ENCODE assay signal across 1 cellular context in the genomic region with DNA sequence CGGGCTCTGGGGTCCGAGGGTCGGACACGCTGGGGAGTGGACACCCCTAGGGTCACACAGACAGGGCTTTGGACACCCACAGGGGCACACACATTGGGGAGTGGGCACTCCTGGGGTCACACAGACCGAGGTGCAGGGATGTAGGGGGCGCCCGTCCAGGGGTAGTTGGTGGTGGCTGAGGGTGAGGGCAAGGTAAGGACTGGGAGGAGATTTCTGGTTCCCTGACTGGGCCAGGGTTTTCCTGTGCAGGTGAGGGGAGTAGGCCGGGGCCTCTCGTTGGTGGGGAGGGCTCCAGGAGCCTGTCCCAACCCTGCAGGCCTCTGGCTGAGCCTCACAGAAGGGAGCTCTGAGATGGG.
TF ChIP-seq lines count a peak whose summit lies in the region.

No MANE protein-coding gene starts in this region.

TF ChIP-seq in SK-N-SH treated with all-trans-retinoic acid at 6 μM for 48 hours, 23 proteins besides CTCF, POLR2A, EP300 and RAD21 (continued from another document):
- TF ChIP-seq, protein P1, sequence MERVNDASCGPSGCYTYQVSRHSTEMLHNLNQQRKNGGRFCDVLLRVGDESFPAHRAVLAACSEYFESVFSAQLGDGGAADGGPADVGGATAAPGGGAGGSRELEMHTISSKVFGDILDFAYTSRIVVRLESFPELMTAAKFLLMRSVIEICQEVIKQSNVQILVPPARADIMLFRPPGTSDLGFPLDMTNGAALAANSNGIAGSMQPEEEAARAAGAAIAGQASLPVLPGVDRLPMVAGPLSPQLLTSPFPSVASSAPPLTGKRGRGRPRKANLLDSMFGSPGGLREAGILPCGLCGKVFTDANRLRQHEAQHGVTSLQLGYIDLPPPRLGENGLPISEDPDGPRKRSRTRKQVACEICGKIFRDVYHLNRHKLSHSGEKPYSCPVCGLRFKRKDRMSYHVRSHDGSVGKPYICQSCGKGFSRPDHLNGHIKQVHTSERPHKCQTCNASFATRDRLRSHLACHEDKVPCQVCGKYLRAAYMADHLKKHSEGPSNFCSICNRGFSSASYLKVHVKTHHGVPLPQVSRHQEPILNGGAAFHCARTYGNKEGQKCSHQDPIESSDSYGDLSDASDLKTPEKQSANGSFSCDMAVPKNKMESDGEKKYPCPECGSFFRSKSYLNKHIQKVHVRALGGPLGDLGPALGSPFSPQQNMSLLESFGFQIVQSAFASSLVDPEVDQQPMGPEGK (CRISPR knock-in tag; IDR thresholded peaks at IDR 0.05; ENCODE audit: borderline replicate concordance): no peak
- no peak for TF ChIP-seq ZFP3 (CRISPR knock-in tag; IDR thresholded peaks at IDR 0.05)
- TF ChIP-seq ZFP30 (CRISPR knock-in tag; IDR thresholded peaks at IDR 0.05): no peak
- no peak for TF ChIP-seq ZNF565 (CRISPR knock-in tag; conservative IDR thresholded peaks at IDR 0.05; ENCODE audit: low read depth)
- no peak for TF ChIP-seq CSDC2 (CRISPR knock-in tag; IDR thresholded peaks at IDR 0.05)
- no peak for TF ChIP-seq TCF4 (CRISPR knock-in tag; IDR thresholded peaks at IDR 0.05; ENCODE audit: borderline replicate concordance)
- TF ChIP-seq, protein P2, sequence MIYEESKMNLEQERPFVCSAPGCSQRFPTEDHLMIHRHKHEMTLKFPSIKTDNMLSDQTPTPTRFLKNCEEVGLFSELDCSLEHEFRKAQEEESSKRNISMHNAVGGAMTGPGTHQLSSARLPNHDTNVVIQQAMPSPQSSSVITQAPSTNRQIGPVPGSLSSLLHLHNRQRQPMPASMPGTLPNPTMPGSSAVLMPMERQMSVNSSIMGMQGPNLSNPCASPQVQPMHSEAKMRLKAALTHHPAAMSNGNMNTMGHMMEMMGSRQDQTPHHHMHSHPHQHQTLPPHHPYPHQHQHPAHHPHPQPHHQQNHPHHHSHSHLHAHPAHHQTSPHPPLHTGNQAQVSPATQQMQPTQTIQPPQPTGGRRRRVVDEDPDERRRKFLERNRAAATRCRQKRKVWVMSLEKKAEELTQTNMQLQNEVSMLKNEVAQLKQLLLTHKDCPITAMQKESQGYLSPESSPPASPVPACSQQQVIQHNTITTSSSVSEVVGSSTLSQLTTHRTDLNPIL (CRISPR knock-in tag; IDR thresholded peaks at IDR 0.05; ENCODE audit: low read depth): no peak
- TF ChIP-seq GLIS3 (CRISPR knock-in tag; IDR thresholded peaks at IDR 0.05): no peak
